ENCODE assay signal across 23 cellular contexts in the genomic region with DNA sequence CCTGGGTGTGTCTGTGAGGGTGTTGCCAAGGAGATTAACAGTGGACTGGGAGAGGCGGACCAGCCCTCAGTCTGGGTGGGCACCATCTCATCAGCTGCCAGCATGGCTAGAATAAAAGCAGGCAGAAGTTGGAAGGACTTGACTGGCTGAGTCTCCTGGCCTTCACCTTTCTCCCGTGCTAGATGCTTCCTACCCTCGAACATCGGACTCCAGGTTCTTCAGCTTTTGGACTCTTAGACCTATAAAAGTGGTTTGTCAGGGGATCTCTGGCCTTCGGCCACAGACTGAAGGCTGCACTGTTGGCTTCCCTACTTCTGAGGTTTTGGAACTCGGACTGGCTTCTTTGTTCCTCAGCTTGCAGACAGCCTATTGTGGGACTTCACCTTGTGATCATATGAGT. TPM values are rescaled to one million over a fixed set of nuclear protein-coding genes. Genes with fewer than 3 reads are reported as not detected.
DNase-seq lines count a peak whose midpoint lies in the region; ATAC-seq and TF ChIP-seq lines count a peak whose summit lies in the region.
"Had no signal": no experiment of that assay in that cellular context is flagged by ENCODE, and none has a peak within 500 bp of the region (broad histone marks: within the 10 kb centered on the region; RNA-seq: fewer than 3 reads in every experiment).

No MANE protein-coding gene starts in this region.

- peak overlapping the region; percentile 93 for H3K27ac Mint-ChIP-seq in CD4-positive, alpha-beta T cell
- peak overlapping the region in 4 of 8 donors; percentile 5 to 95 (median 55) for H3K27ac Mint-ChIP-seq in CD8-positive, alpha-beta memory T cell
- no peak overlapping the region for H3K27ac Mint-ChIP-seq in activated T-helper 2 cell treated with anti-CD3 and anti-CD28 coated beads, Interferon-gamma antibody, Interleukin-2, Interleukin-4, amounts not matched to agents 10 μg/mL and 5 μg/mL and 100 μg/mL, durations not matched to agents 14 hours and 24 hours and 36 hours
- H3K27ac Mint-ChIP-seq in naive B cell = peak overlapping the region in 5 of 6 donors; percentile 53 to 97 (median 81)
- H3K27ac Mint-ChIP-seq: progenitor cell of endocrine pancreas had no signal

- ATAC-seq in CD4-positive, alpha-beta T cell (ENCODE audit: poor library complexity) = no peak
- ATAC-seq in naive B cell (ENCODE audit: low read depth in 2 of 2) (no peak), HG03108 (IDR thresholded peaks at IDR 0.05; ENCODE audit: unreplicated experiment) (no peak), GM18867 (IDR thresholded peaks at IDR 0.05; ENCODE audit: unreplicated experiment) (no peak)

- no peak overlapping the region for H3K27ac ChIP-seq in CD4-positive, alpha-beta T cell (ENCODE audit: low read depth, low read length)
- no peak overlapping the region for H3K27ac ChIP-seq in CD8-positive, alpha-beta memory T cell (ENCODE audit: low read depth, low read length)
- no peak overlapping the region for H3K27ac ChIP-seq in coronary artery
- H3K27ac ChIP-seq: ascending aorta, SK-N-MC had no signal

- no peaks in the 10 kb centered on the region for H3K9me3 ChIP-seq in CD4-positive, alpha-beta T cell (ENCODE audit: control insufficient read depth, low read length)
- no peaks in the 10 kb centered on the region for H3K9me3 ChIP-seq in CD8-positive, alpha-beta memory T cell (ENCODE audit: low read length)
- H3K9me3 ChIP-seq: ascending aorta, upper lobe of left lung had no signal

- no peaks in the 10 kb centered on the region for H3K27me3 Mint-ChIP-seq in CD4-positive, alpha-beta T cell
- peaks cover 0 to 6% of the 10 kb centered on the region in 2 donors for H3K27me3 Mint-ChIP-seq in CD8-positive, alpha-beta memory T cell
- H3K27me3 Mint-ChIP-seq in activated T-helper 2 cell treated with anti-CD3 and anti-CD28 coated beads, Interferon-gamma antibody, Interleukin-2, Interleukin-4, amounts not matched to agents 10 μg/mL and 5 μg/mL and 100 μg/mL, durations not matched to agents 14 hours and 24 hours and 36 hours (ENCODE audit: low read depth) = no peaks in the 10 kb centered on the region
- no peaks in the 10 kb centered on the region for H3K27me3 Mint-ChIP-seq in naive B cell

- peaks cover 21% of the 10 kb centered on the region for H3K4me1 ChIP-seq in CD8-positive, alpha-beta memory T cell (ENCODE audit: insufficient read depth, low read length)
- H3K4me1 ChIP-seq: ascending aorta had no signal

- no peak for TF ChIP-seq CTCF in CD4-positive, alpha-beta T cell (IDR thresholded peaks at IDR 0.05)
- no peak for TF ChIP-seq CTCF in coronary artery (IDR thresholded peaks at IDR 0.05)

- intact Hi-C loops in CD4-positive, alpha-beta T cell (cut with DNase I, micrococcal nuclease) = loop anchor here in 1 of 2 experiments (5.0 to 10.0 kb wide), 2 partner anchors 1249 to 1454 kb away; no protein-coding TSS in a partner anchor
- intact Hi-C loops in activated T-helper 2 cell treated with anti-CD3 and anti-CD28 coated beads, Interferon-gamma antibody, Interleukin-2, Interleukin-4, amounts not matched to agents 10 μg/mL and 5 μg/mL and 100 μg/mL, durations not matched to agents 14 hours and 24 hours and 36 hours (cut with micrococcal nuclease) = loop anchor here (2.0 to 10.0 kb wide), 3 partner anchors 15 to 1259 kb away; partner anchors contain the start of gene TANK

- H3K36me3 ChIP-seq in CD8-positive, alpha-beta memory T cell (ENCODE audit: insufficient read depth, low read length) = peaks cover 4% of the 10 kb centered on the region
- H3K36me3 ChIP-seq: ascending aorta, upper lobe of left lung had no signal

- CTCF ChIA-PET in CD4-positive, alpha-beta T cell (lab: Charles Lee) = interaction anchor here (1.3 kb wide), 1 partner anchor 16 kb away, joined by 3 read pairs; no protein-coding TSS in a partner anchor
- CTCF ChIA-PET in CD8-positive, alpha-beta memory T cell (lab: Charles Lee) = no interaction called here

- H3K9me3 Mint-ChIP-seq in CD4-positive, alpha-beta T cell = no peaks in the 10 kb centered on the region
- no peaks in the 10 kb centered on the region for H3K9me3 Mint-ChIP-seq in CD8-positive, alpha-beta memory T cell
- H3K9me3 Mint-ChIP-seq in activated T-helper 2 cell treated with anti-CD3 and anti-CD28 coated beads, Interferon-gamma antibody, Interleukin-2, Interleukin-4, amounts not matched to agents 10 μg/mL and 5 μg/mL and 100 μg/mL, durations not matched to agents 14 hours and 24 hours and 36 hours = no peaks in the 10 kb centered on the region
- H3K9me3 Mint-ChIP-seq in naive B cell = no peaks in the 10 kb centered on the region

- DNase-seq in CD4-positive, alpha-beta T cell = no peak
- no peak for DNase-seq in CD8-positive, alpha-beta memory T cell
- DNase-seq in activated T-helper 2 cell treated with anti-CD3 and anti-CD28 coated beads, Interferon-gamma antibody, Interleukin-2, Interleukin-4, amounts not matched to agents 10 μg/mL and 5 μg/mL and 100 μg/mL, durations not matched to agents 14 hours and 24 hours and 36 hours (ENCODE audit: low spot score) = no peak
- DNase-seq in naive B cell (no peak), coronary artery (ENCODE audit: low spot score) (no peak), NAMALWA (ENCODE audit: low spot score) (no peak)
- DNase-seq: activated CD4-positive, alpha-beta T cell treated with anti-CD3 and anti-CD28 coated beads, Interleukin-2, amount 50 U/mL, for 1 hour; activated CD8-positive, alpha-beta memory T cell treated with anti-CD3 and anti-CD28 coated beads, Interleukin-2, amount 50 U/mL, for 48 hours; activated naive CD4-positive, alpha-beta T cell; dermis blood vessel endothelial cell; DMS79 treated with DMSO at 0.1 percent for 48 hours; kidney; NCI-H1105; NCI-H2029 treated with DMSO at 0.1 percent for 48 hours; NCI-H226; NCI-H774; T-helper 2 cell; upper lobe of left lung had no signal

- H3K27me3 ChIP-seq in CD4-positive, alpha-beta T cell (ENCODE audit: control insufficient read depth, insufficient read depth, low read length) = no peaks in the 10 kb centered on the region
- H3K27me3 ChIP-seq in CD8-positive, alpha-beta memory T cell (ENCODE audit: insufficient read depth, low read length, poor library complexity, severe bottlenecking) = no peaks in the 10 kb centered on the region
- H3K27me3 ChIP-seq: ascending aorta, upper lobe of left lung had no signal

- peaks cover 34% of the 10 kb centered on the region for H3K4me1 Mint-ChIP-seq in CD4-positive, alpha-beta T cell (ENCODE audit: low read depth)
- peaks cover 30 to 40% (median 40%) of the 10 kb centered on the region in 3 donors for H3K4me1 Mint-ChIP-seq in CD8-positive, alpha-beta memory T cell
- peaks cover 63% of the 10 kb centered on the region for H3K4me1 Mint-ChIP-seq in activated T-helper 2 cell treated with anti-CD3 and anti-CD28 coated beads, Interferon-gamma antibody, Interleukin-2, Interleukin-4, amounts not matched to agents 10 μg/mL and 5 μg/mL and 100 μg/mL, durations not matched to agents 14 hours and 24 hours and 36 hours (ENCODE audit: low read depth)
- H3K4me1 Mint-ChIP-seq in naive B cell = peaks cover 23 to 44% (median 35%) of the 10 kb centered on the region in 3 donors

- H3K4me3 Mint-ChIP-seq in CD4-positive, alpha-beta T cell = peak overlapping the region; percentile 99
- H3K4me3 Mint-ChIP-seq in CD8-positive, alpha-beta memory T cell = peak overlapping the region in 6 of 7 donors; percentile 23 to 98 (median 93)
- H3K4me3 Mint-ChIP-seq in activated T-helper 2 cell treated with anti-CD3 and anti-CD28 coated beads, Interferon-gamma antibody, Interleukin-2, Interleukin-4, amounts not matched to agents 10 μg/mL and 5 μg/mL and 100 μg/mL, durations not matched to agents 14 hours and 24 hours and 36 hours (ENCODE audit: low read depth) = peak overlapping the region; percentile 69
- peak overlapping the region in 6 of 8 donors; percentile 19 to 100 (median 81) for H3K4me3 Mint-ChIP-seq in naive B cell

- no peak overlapping the region for H3K4me3 ChIP-seq in CD8-positive, alpha-beta memory T cell (ENCODE audit: low read length)
- no peak overlapping the region for H3K4me3 ChIP-seq in coronary artery
- H3K4me3 ChIP-seq: ascending aorta, SK-N-MC had no signal

- POLR2A ChIA-PET in CD4-positive, alpha-beta T cell (lab: Charles Lee) = no interaction called here
- POLR2A ChIA-PET in CD8-positive, alpha-beta memory T cell (lab: Charles Lee) = no interaction called here

- peaks cover 16% of the 10 kb centered on the region for H3K36me3 Mint-ChIP-seq in CD4-positive, alpha-beta T cell (ENCODE audit: low read depth)
- peaks cover 0 to 22% (median 7%) of the 10 kb centered on the region in 3 donors for H3K36me3 Mint-ChIP-seq in CD8-positive, alpha-beta memory T cell
- H3K36me3 Mint-ChIP-seq in activated T-helper 2 cell treated with anti-CD3 and anti-CD28 coated beads, Interferon-gamma antibody, Interleukin-2, Interleukin-4, amounts not matched to agents 10 μg/mL and 5 μg/mL and 100 μg/mL, durations not matched to agents 14 hours and 24 hours and 36 hours (ENCODE audit: low read depth) = peaks cover 28% of the 10 kb centered on the region
- no peaks in the 10 kb centered on the region for H3K36me3 Mint-ChIP-seq in naive B cell

RNA-seq across cellular contexts. Expression of gene LY75, which starts 1.3 kb away (rescaled TPM):
- 10 to 100 TPM; 22.5 to 23.7 TPM for total RNA-seq in CD4-positive, alpha-beta T cell
- total RNA-seq in CD8-positive, alpha-beta memory T cell = 10 to 100 TPM; 41.1 to 43.4 TPM
- polyA plus RNA-seq in CD8-positive, alpha-beta memory T cell = 48.1 TPM
- total RNA-seq in activated T-helper 2 cell treated with anti-CD3 and anti-CD28 coated beads, Interferon-gamma antibody, Interleukin-2, Interleukin-4, amounts not matched to agents 10 μg/mL and 5 μg/mL and 100 μg/mL, durations not matched to agents 14 hours and 24 hours and 36 hours = 112 TPM in 2 replicates
- polyA plus RNA-seq in naive B cell (ENCODE audit: low read depth in 6 of 6) = 10 to 100 TPM; 37.2 to 61.2 (median 50.4) TPM
